12 cellular contexts compared by ENCODE assay signal in the genomic region with DNA sequence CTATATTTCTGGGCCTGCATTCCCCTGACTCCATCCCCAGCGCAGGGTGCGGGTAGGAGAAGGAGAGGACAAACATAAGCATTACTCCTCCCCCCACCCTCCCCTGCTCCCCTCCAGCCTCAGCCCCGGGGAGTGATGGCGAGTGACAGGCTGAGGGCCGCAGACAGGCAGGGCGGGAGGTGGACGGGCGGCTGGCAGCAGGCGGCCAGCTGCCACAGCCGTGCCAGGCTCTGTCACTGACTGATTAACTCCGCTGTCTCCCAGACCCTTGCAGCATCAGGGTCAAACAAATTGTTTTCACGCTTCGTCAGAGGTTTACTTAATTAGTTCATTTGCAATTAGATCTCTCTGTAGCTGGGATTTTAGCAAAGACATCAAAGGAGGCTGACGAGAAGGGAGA. TPM values are rescaled to one million over a fixed set of nuclear protein-coding genes. Genes with fewer than 3 reads are reported as not detected.
A peak's percentile ranks its signal among the peaks of the same experiment; 100 is the strongest.
DNase-seq lines count a peak whose midpoint lies in the region; ATAC-seq, FAIRE-seq and TF ChIP-seq lines count a peak whose summit lies in the region.
"Had no signal": no experiment of that assay in that cellular context is flagged by ENCODE, and none has a peak within 500 bp of the region (broad histone marks: within the 10 kb centered on the region; RNA-seq: fewer than 3 reads in every experiment).

No MANE protein-coding gene starts in this region.

- no peaks in the 10 kb centered on the region for H3K9me3 Mint-ChIP-seq in stimulated activated naive B cell treated with anti-CD40 and anti-IgM and Interleukin-4, amounts not matched to agents 10 μg/mL and 1 μg/mL and 100 μg/mL, for 72 hours
- H3K9me3 Mint-ChIP-seq: H9 had no signal

- no peak overlapping the region for H3K4me3 Mint-ChIP-seq in stimulated activated naive B cell treated with anti-CD40 and anti-IgM and Interleukin-4, amounts not matched to agents 10 μg/mL and 1 μg/mL and 100 μg/mL, for 72 hours
- H3K4me3 Mint-ChIP-seq: H9 had no signal

- peaks cover 3 to 36% (median 25%) of the 10 kb centered on the region in 4 experiments for H3K4me1 ChIP-seq in H1 (replicated peaks in 1 of 4; ENCODE audit: control insufficient read depth in 3 of 4, insufficient read depth in 4 of 4, low read length in 3 of 4)
- H3K4me1 ChIP-seq in OCI-LY7 (ENCODE audit: insufficient read depth, low read length, poor library complexity, severe bottlenecking), result no peaks in the 10 kb centered on the region

- no peak overlapping the region for H2BK12ac ChIP-seq in H1 (ENCODE audit: low read depth, low read length)

- no peak for FAIRE-seq in H1 (lab: Jason Lieb, UNC)

- no peak overlapping the region for H3K4ac ChIP-seq in H1 (replicated peaks; ENCODE audit: insufficient read length, low read depth, low read length)

- H3K27ac Mint-ChIP-seq in stimulated activated naive B cell treated with anti-CD40 and anti-IgM and Interleukin-4, amounts not matched to agents 10 μg/mL and 1 μg/mL and 100 μg/mL, for 72 hours, result peak overlapping the region; percentile 65
- H3K27ac Mint-ChIP-seq: H9 had no signal

- CTCF ChIA-PET in H1 (lab: Charles Lee; ENCODE audit: partially characterized antibody) (interaction anchor here (0.8 to 27.7 kb wide), 19 partner anchors 8 to 220 kb away, joined by 3 to 361 read pairs (median 7); no protein-coding TSS in a partner anchor), OCI-LY7 (lab: Charles Lee; ENCODE audit: unreplicated experiment) (no interaction called here)

- H3K27ac ChIP-seq in H1 (ENCODE audit: low read depth, low read length) (no peak overlapping the region), OCI-LY7 (ENCODE audit: low read depth, low read length, poor library complexity, severe bottlenecking) (no peak overlapping the region)

- no TSS peak for BruUV-seq in OCI-LY7 (replicated peaks; lab: Mats Ljungman, UMichigan)

- H3K9ac ChIP-seq in H1 (replicated peaks in 1 of 4; ENCODE audit: extremely low read depth in 1 of 4, low read depth in 3 of 4, low read length in 3 of 4), result no peak overlapping the region

- no peak for TF ChIP-seq CTCF in H1 (IDR thresholded peaks at IDR 0.05; ENCODE audit: control extremely low read depth in 1 of 3, insufficient read depth in 1 of 3, low read depth in 1 of 3, low read length in 3 of 3)
- TF ChIP-seq CTCF in GM13976 (IDR thresholded peaks at IDR 0.05; ENCODE audit: borderline replicate concordance, control extremely low read depth, extremely low read depth, insufficient read depth, missing control alignments), result no peak
- no peak for TF ChIP-seq CTCF in OCI-LY7 (conservative IDR thresholded peaks at IDR 0.05; ENCODE audit: low read length)

- no peak overlapping the region for H3K18ac ChIP-seq in H1 (ENCODE audit: extremely low read depth, low read length)

- H3K27me3 ChIP-seq in H1 (replicated peaks in 1 of 4; ENCODE audit: control insufficient read depth in 3 of 4, extremely low read depth in 1 of 4, insufficient read depth in 3 of 4, low read length in 3 of 4), result no peaks in the 10 kb centered on the region

- H3K9me3 ChIP-seq in H1 (ENCODE audit: insufficient read depth in 2 of 2, low read depth in 1 of 2, low read length in 1 of 2), result no peaks in the 10 kb centered on the region
- H3K9me3 ChIP-seq in OCI-LY7 (ENCODE audit: low read length), result no peaks in the 10 kb centered on the region

- no peak overlapping the region for H2AK5ac ChIP-seq in H1 (ENCODE audit: low read depth, low read length)

- H2BK15ac ChIP-seq in H1 (ENCODE audit: low read length), result no peak overlapping the region

- no peak for TF ChIP-seq EP300 in H1 (IDR thresholded peaks at IDR 0.05; ENCODE audit: borderline replicate concordance in 1 of 2, low read depth in 2 of 2, low read length in 2 of 2)

- H2BK120ac ChIP-seq in H1 (replicated peaks; ENCODE audit: low read depth, low read length), result no peak overlapping the region

- H3K4me3 ChIP-seq in H1 (ENCODE audit: extremely low read depth in 1 of 4, insufficient read depth in 2 of 4, low read depth in 3 of 4, low read length in 4 of 4) (no peak overlapping the region), OCI-LY7 (ENCODE audit: low read depth, low read length, poor library complexity, severe bottlenecking) (no peak overlapping the region)

- WGBS in H1 (ENCODE audit: extremely low coverage in 1 of 2, insufficient coverage in 1 of 2, insufficient read length in 1 of 2, insufficient replicate concordance in 2 of 2, low coverage in 1 of 2, low lambda C conversion rate in 2 of 2, missing lambda C conversion rate in 1 of 2), 2 experiments, result 91% methylated on average over 12 of the region's 14 CpGs; no CpG with 5 or more reads in 1 of the 2 experiments

- no peak overlapping the region for H4K8ac ChIP-seq in H1 (ENCODE audit: extremely low read depth, insufficient read depth, low read length)

- no peak overlapping the region for H4K5ac ChIP-seq in H1 (ENCODE audit: insufficient read length, low read depth, low read length)

- peak overlapping the region; percentile 9; the same call in 1 of the 2 replicates for H2BK5ac ChIP-seq in H1 (ENCODE audit: low read depth, low read length)

- H2BK20ac ChIP-seq in H1 (ENCODE audit: low read length), result no peak overlapping the region

- peaks cover 43 to 52% of the 10 kb centered on the region in 2 donors for H3K36me3 Mint-ChIP-seq in stimulated activated naive B cell treated with anti-CD40 and anti-IgM and Interleukin-4, amounts not matched to agents 10 μg/mL and 1 μg/mL and 100 μg/mL, for 72 hours

- no peaks in the 10 kb centered on the region for H3K79me1 ChIP-seq in H1 (ENCODE audit: low read depth, low read length)

- H3K4me2 ChIP-seq in H1 (ENCODE audit: insufficient read depth in 1 of 2, low read depth in 2 of 2, low read length in 2 of 2) (no peak overlapping the region), OCI-LY7 (ENCODE audit: low read length) (no peak overlapping the region)

- H3K36me3 ChIP-seq in H1 (ENCODE audit: control insufficient read depth in 2 of 4, insufficient read depth in 4 of 4, low read length in 3 of 4) (peaks cover 0 to 4% (median 2%) of the 10 kb centered on the region in 4 experiments; a peak in 3 of 8 replicates), OCI-LY7 (ENCODE audit: insufficient read depth, low read length) (peaks cover 8% of the 10 kb centered on the region; the same call in 1 of the 2 replicates)

- H3K9me2 ChIP-seq in OCI-LY7 (ENCODE audit: insufficient read depth, low read length), result no peaks in the 10 kb centered on the region

- in situ Hi-C loops in GM13976 (cut with MboI; ENCODE audit: low sequenced_read_pairs, unreplicated experiment), result no loop called here

- ATAC-seq in stimulated activated naive B cell treated with anti-CD40 and anti-IgM and Interleukin-4, amounts not matched to agents 10 μg/mL and 1 μg/mL and 100 μg/mL, for 72 hours (replicated peaks), result no peak
- ATAC-seq: Panc1 had no signal

- intact Hi-C loops in OCI-LY7 (cut with micrococcal nuclease; ENCODE audit: unreplicated experiment), result no loop called here

- no peak overlapping the region for H3K23ac ChIP-seq in H1 (ENCODE audit: insufficient read length)

- no peaks in the 10 kb centered on the region for H3K79me2 ChIP-seq in H1 (ENCODE audit: control insufficient read depth in 1 of 2, insufficient read depth in 2 of 2, low read length in 2 of 2)
- H3K79me2 ChIP-seq in OCI-LY7 (ENCODE audit: insufficient read depth, low read depth, low read length), result no peaks in the 10 kb centered on the region

- H3K4me1 Mint-ChIP-seq in stimulated activated naive B cell treated with anti-CD40 and anti-IgM and Interleukin-4, amounts not matched to agents 10 μg/mL and 1 μg/mL and 100 μg/mL, for 72 hours, result peaks cover 8 to 12% of the 10 kb centered on the region in 2 donors

- no peaks in the 10 kb centered on the region for H3K23me2 ChIP-seq in H1 (ENCODE audit: low read depth, low read length)

- POLR2A ChIA-PET in H1 (lab: Charles Lee; ENCODE audit: partially characterized antibody), result interaction anchor here (1.2 to 2.4 kb wide), 4 partner anchors 9 to 40 kb away, joined by 3 to 7 read pairs (median 4); no protein-coding TSS in a partner anchor
- POLR2A ChIA-PET in OCI-LY7 (lab: Charles Lee), result no interaction called here

- TF ChIP-seq RAD21 in H1 (IDR thresholded peaks at IDR 0.05 in 1 of 2, conservative IDR thresholded peaks at IDR 0.05 in 1 of 2; ENCODE audit: low read depth in 2 of 2, low read length in 2 of 2), result no peak

- H3K14ac ChIP-seq in H1 (ENCODE audit: insufficient read length), result no peak overlapping the region

- DNase-seq in Ammon's horn (ENCODE audit: low spot score) (peak; percentile 38), NCI-H524 treated with DMSO at 0.1 percent for 48 hours (lab: John Stamatoyannopoulos, UW) (peak; percentile 25), H1 (ENCODE audit: low read depth in 1 of 2, low spot score in 2 of 2) (no peak), GM13976 (ENCODE audit: low spot score) (no peak), OCI-LY7 (ENCODE audit: low spot score) (no peak), T-helper 9 cell (no peak)
- DNase-seq in stimulated activated naive B cell treated with anti-CD40 and anti-IgM and Interleukin-4, amounts not matched to agents 10 μg/mL and 1 μg/mL and 100 μg/mL, for 72 hours, result no peak
- DNase-seq: H9, NCI-H1092 treated with DMSO at 0.1 percent for 48 hours, NCI-H446 treated with DMSO at 0.1 percent for 48 hours, NCI-H774 had no signal

- no peak overlapping the region for H3K56ac ChIP-seq in H1 (replicated peaks; ENCODE audit: insufficient read length, low read depth, low read length)

- H3K27me3 Mint-ChIP-seq in stimulated activated naive B cell treated with anti-CD40 and anti-IgM and Interleukin-4, amounts not matched to agents 10 μg/mL and 1 μg/mL and 100 μg/mL, for 72 hours, result no peaks in the 10 kb centered on the region

- no peak overlapping the region for H4K91ac ChIP-seq in H1 (replicated peaks; ENCODE audit: insufficient read length, low read length)

- no peak for TF ChIP-seq POLR2A in H1 (IDR thresholded peaks at IDR 0.05; ENCODE audit: control extremely low read depth in 1 of 2, low read depth in 2 of 2, low read length in 2 of 2)

- H4K20me1 ChIP-seq in H1 (replicated peaks in 1 of 2; ENCODE audit: control insufficient read depth in 1 of 2, insufficient read depth in 2 of 2, low read length in 2 of 2) (peaks cover 0 to 4% of the 10 kb centered on the region in 2 experiments), OCI-LY7 (ENCODE audit: insufficient read depth, low read length) (no peaks in the 10 kb centered on the region)

- H2AFZ ChIP-seq in H1 (ENCODE audit: low read length), result no peak overlapping the region
- H2AFZ ChIP-seq in OCI-LY7 (ENCODE audit: low read length), result no peak overlapping the region

RNA-seq across cellular contexts. Expression of gene FOXP4, which starts 41.9 kb away (rescaled TPM):
- total RNA-seq in H1 (2021; fragmentation: NEBNext Ultra II Directional; extraction: Animal tissue kit (Norgen Biotek cat#: 25700)), result 13.3 and 14.7 TPM in 2 replicates
- polyA plus RNA-seq in H1 (2011; rRNA removed), result 4.8 and 6.7 TPM in 2 replicates
- 2.2 TPM for polyA plus RNA-seq in H1 (2011; cell fraction: cytosol; rRNA removed)
- 8.8 TPM for polyA plus RNA-seq in H1 (2011; cell fraction: nucleus; rRNA removed)
- polyA plus RNA-seq in H1 (2012, experiment 1 of 2), result 9.6 to 20.8 TPM (median 19.1 TPM) in 4 replicates
- polyA plus RNA-seq in H1 (2012, experiment 2 of 2), result 13.4 TPM
- polyA plus RNA-seq in H1 (2013, experiment 1 of 2), result 5.1 TPM
- 5.1 TPM for polyA plus RNA-seq in H1 (2013, experiment 2 of 2)
- polyA minus RNA-seq in H1 (2011; rRNA and poly(A)+ RNA removed), result 2.0 and 2.4 TPM in 2 replicates
- 9.3 TPM for polyA minus RNA-seq in H1 (2011; cell fraction: cytosol; rRNA and poly(A)+ RNA removed)
- 5.1 TPM for polyA minus RNA-seq in H1 (2011; cell fraction: nucleus; rRNA and poly(A)+ RNA removed)
- total RNA-seq in OCI-LY7 (2014; rRNA removed; shearing (Covaris generic)), result 5.1 and 6.3 TPM in 2 replicates
- total RNA-seq in OCI-LY7 (2022), result 26.3 and 26.7 TPM in 2 replicates

RNA-seq across cellular contexts. Expression of gene MDFI, which starts 50.2 kb away (rescaled TPM):
- 38.5 and 41.0 TPM in 2 replicates for total RNA-seq in H1 (2021; fragmentation: NEBNext Ultra II Directional; extraction: Animal tissue kit (Norgen Biotek cat#: 25700))
- polyA plus RNA-seq in H1 (2011; rRNA removed), result 65.6 and 78.9 TPM in 2 replicates
- 73.5 TPM for polyA plus RNA-seq in H1 (2011; cell fraction: cytosol; rRNA removed)
- 60.0 TPM for polyA plus RNA-seq in H1 (2011; cell fraction: nucleus; rRNA removed)
- 21.8 to 38.0 TPM (median 35.1 TPM) in 4 replicates for polyA plus RNA-seq in H1 (2012, experiment 1 of 2)
- polyA plus RNA-seq in H1 (2012, experiment 2 of 2), result 41.2 TPM
- 36.9 TPM for polyA plus RNA-seq in H1 (2013, experiment 1 of 2)
- polyA plus RNA-seq in H1 (2013, experiment 2 of 2), result 40.4 TPM
- polyA minus RNA-seq in H1 (2011; rRNA and poly(A)+ RNA removed), result 10.9 and 15.4 TPM in 2 replicates
- polyA minus RNA-seq in H1 (2011; cell fraction: cytosol; rRNA and poly(A)+ RNA removed), result 22.2 TPM
- 12.8 TPM for polyA minus RNA-seq in H1 (2011; cell fraction: nucleus; rRNA and poly(A)+ RNA removed)
- not detected in 2 replicates for total RNA-seq in OCI-LY7 (2014; rRNA removed; shearing (Covaris generic))
- not detected in 2 replicates for total RNA-seq in OCI-LY7 (2022)

Comparison
In these comparisons a context has a peak if more than half of its experiments do, and no peak if none do; other contexts are left out.
1. DNase-seq: peak in Ammon's horn (single experiment) and NCI-H524 treated with DMSO at 0.1 percent for 48 hours (single experiment); none in H1 (0 of 2), stimulated activated naive B cell treated with anti-CD40 and anti-IgM and Interleukin-4, amounts not matched to agents 10 μg/mL and 1 μg/mL and 100 μg/mL, for 72 hours (single experiment), GM13976 (single experiment), OCI-LY7 (single experiment) and T-helper 9 cell (single experiment).
2. RNA of gene MDFI, which starts 50.2 kb away (total RNA-seq): 38.5 to 41.0 TPM in H1; not detected in OCI-LY7; every median in the first group is over 10 times any median in the second.